ENCODE assay signal across 8 cellular contexts in the genomic region with DNA sequence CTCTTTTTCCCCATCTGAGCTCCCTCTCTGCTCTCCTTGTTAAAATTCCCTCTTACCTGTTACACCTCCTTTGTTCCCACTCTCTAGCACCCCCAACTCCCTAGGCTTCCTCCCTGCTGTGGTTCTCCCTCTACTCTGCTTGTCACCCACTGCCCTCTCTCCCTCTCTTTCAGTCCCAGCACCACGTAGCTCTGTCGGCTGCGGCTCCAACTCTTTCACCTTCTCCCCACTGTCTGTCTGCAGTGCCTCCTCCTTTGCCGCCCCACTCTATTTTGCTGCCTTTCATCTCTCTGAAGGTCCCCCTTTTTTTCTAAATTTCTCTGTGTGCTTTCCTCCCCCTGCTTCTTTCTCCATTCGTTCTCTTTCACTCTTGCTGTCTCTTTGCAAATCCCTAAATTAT. TPM values are rescaled to one million over a fixed set of nuclear protein-coding genes. Genes with fewer than 3 reads are reported as not detected.
DNase-seq lines count a peak whose midpoint lies in the region; ATAC-seq, FAIRE-seq and TF ChIP-seq lines count a peak whose summit lies in the region.

No MANE protein-coding gene starts in this region.

- H3K79me2 ChIP-seq in MM.1S (ENCODE audit: low read length) = no peaks in the 10 kb centered on the region

- H3K36me3 ChIP-seq in MM.1S (replicated peaks; ENCODE audit: insufficient read depth, low read length) = no peaks in the 10 kb centered on the region; the same call in 1 of the 2 replicates

- H3K4me2 ChIP-seq in MM.1S (ENCODE audit: low read depth, low read length) = peak overlapping the region; percentile 35; the same call in 1 of the 2 replicates

- H2AFZ ChIP-seq in MM.1S (ENCODE audit: low read length) = no peak overlapping the region; the same call in 1 of the 2 replicates

- POLR2A ChIA-PET in AG04450 (lab: Yijun Ruan, JAX) = no interaction called here

- no peaks in the 10 kb centered on the region for H4K20me1 ChIP-seq in MM.1S (ENCODE audit: insufficient read depth, low read length)

- H3F3A ChIP-seq in MM.1S (ENCODE audit: insufficient read depth, low read length) = no peaks in the 10 kb centered on the region

- H3K9me2 ChIP-seq in MM.1S (replicated peaks; ENCODE audit: insufficient read depth, low read length) = no peaks in the 10 kb centered on the region

- TF ChIP-seq CTCF in AG04450 (IDR thresholded peaks at IDR 0.05; ENCODE audit: low read depth, low read length) (no peak), MM.1S (IDR thresholded peaks at IDR 0.05; ENCODE audit: low read length) (no peak)

- no peak for FAIRE-seq in RCC 7860 (lab: Jason Lieb, UNC)

- peaks cover 21% of the 10 kb centered on the region for H3K9me3 ChIP-seq in AG04450 (ENCODE audit: control insufficient read depth, insufficient read depth, low read length)
- H3K9me3 ChIP-seq in MM.1S (replicated peaks; ENCODE audit: insufficient read depth, low read length) = no peaks in the 10 kb centered on the region

- no peak for ATAC-seq in naive B cell (ENCODE audit: low read depth in 2 of 2)
- no peak for ATAC-seq in activated CD4-positive, CD25-positive, alpha-beta regulatory T cell treated with anti-CD3 and anti-CD28 coated beads, Interleukin-2, amount 50 U/mL, for 24 hours
- ATAC-seq in GM21526 (IDR thresholded peaks at IDR 0.05; ENCODE audit: low FRiP score, unreplicated experiment) = no peak

- H3K27ac Mint-ChIP-seq in naive B cell = peak overlapping the region; percentile 97 to 99 (median 98)

- H3K27me3 ChIP-seq in AG04450 (ENCODE audit: control insufficient read depth, insufficient read depth, low read length) (no peaks in the 10 kb centered on the region), MM.1S (replicated peaks; ENCODE audit: insufficient read depth, low read length) (no peaks in the 10 kb centered on the region)

- peak overlapping the region; percentile 97 to 100 (median 99) for H3K4me3 Mint-ChIP-seq in naive B cell

- H3K27ac ChIP-seq in AG04450 (ENCODE audit: low read depth, low read length) = no peak overlapping the region
- no peak overlapping the region for H3K27ac ChIP-seq in MM.1S (ENCODE audit: low read length)

- H3K9me3 Mint-ChIP-seq in naive B cell = peaks cover 0 to 4% (median 0%) of the 10 kb centered on the region in 7 donors

- H3K36me3 Mint-ChIP-seq in naive B cell = peaks cover 9 to 18% of the 10 kb centered on the region in 2 donors

- H3K4me1 ChIP-seq in MM.1S (ENCODE audit: low read length) = no peaks in the 10 kb centered on the region

- peaks cover 20 to 44% (median 23%) of the 10 kb centered on the region in 3 donors for H3K4me1 Mint-ChIP-seq in naive B cell

- no peak for DNase-seq in AG04450 (ENCODE audit: low read depth, low spot score)
- no peak for DNase-seq in MM.1S
- DNase-seq in dermis blood vessel endothelial cell = peak; percentile 6
- DNase-seq in naive B cell = no peak
- no peak for DNase-seq in RCC 7860 (ENCODE audit: low spot score)
- no peak for DNase-seq in LoVo (ENCODE audit: low spot score)

- no peaks in the 10 kb centered on the region for H3K27me3 Mint-ChIP-seq in naive B cell

- H3K9ac ChIP-seq in MM.1S (ENCODE audit: low read length) = no peak overlapping the region

- CTCF ChIA-PET in AG04450 (lab: Charles Lee) = no interaction called here

- H3K4me3 ChIP-seq in AG04450 (ENCODE audit: low read depth, low read length) (peak overlapping the region; percentile 73), MM.1S (ENCODE audit: low read length) (no peak overlapping the region)

RNA-seq across cellular contexts. Expression of a gene that starts 1.1 kb away (rescaled TPM):
- polyA plus RNA-seq in AG04450 (2011; rRNA removed) = 3.2 and 3.7 TPM in 2 replicates
- 5.5 and 7.4 TPM in 2 replicates for polyA minus RNA-seq in AG04450 (2011; rRNA and poly(A)+ RNA removed)
- total RNA-seq in dermis blood vessel endothelial cell = 10.2 and 10.7 TPM in 2 replicates
- 10 to 100 TPM in 4 of 6 donors, 1 to 10 TPM in 2; 8.2 to 21.1 (median 12.0) TPM for polyA plus RNA-seq in naive B cell (ENCODE audit: low read depth in 6 of 6)

RNA-seq across cellular contexts. Expression of a gene that starts 19.5 kb away (rescaled TPM):
- polyA plus RNA-seq in AG04450 (2011; rRNA removed) (158 and 243 TPM in 2 replicates), naive B cell (ENCODE audit: low read depth in 6 of 6) (100 to 1,000 TPM; 179 to 222 (median 202) TPM)
- polyA minus RNA-seq in AG04450 (2011; rRNA and poly(A)+ RNA removed) = 507 and 586 TPM in 2 replicates
- 154 and 363 TPM in 2 replicates for total RNA-seq in dermis blood vessel endothelial cell

RNA-seq across cellular contexts. Expression of a gene that starts 30.6 kb away (rescaled TPM):
- polyA plus RNA-seq in AG04450 (2011; rRNA removed) (5.5 and 6.2 TPM in 2 replicates), naive B cell (ENCODE audit: low read depth in 6 of 6) (1 to 10 TPM; 2.2 to 7.1 (median 4.9) TPM)
- polyA minus RNA-seq in AG04450 (2011; rRNA and poly(A)+ RNA removed) = 9.1 and 13.9 TPM in 2 replicates
- total RNA-seq in dermis blood vessel endothelial cell = 8.5 and 9.2 TPM in 2 replicates
